23 cellular contexts compared by ENCODE assay signal in the genomic region with DNA sequence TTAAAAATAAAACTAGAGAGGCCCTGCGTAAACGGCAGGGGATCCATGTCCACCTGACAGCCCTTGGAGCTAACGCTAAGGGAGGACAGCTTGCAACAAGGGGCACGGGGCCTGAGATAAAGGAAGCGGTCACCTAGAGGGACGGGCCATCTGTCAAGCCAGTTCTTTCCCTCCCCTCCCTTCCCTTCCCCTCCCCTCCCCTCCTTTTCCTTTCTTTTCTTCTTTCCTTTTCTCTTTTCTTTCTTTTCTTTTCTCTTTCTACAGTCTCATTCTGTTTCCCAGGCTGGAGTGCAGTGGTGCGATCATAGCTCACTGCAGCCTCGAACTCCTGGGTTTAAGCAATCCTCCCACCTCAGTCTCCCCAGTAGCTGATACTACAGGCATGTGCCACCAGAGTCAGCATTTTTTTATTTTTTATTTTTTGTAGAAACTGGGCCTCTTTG. TPM values are rescaled to one million over a fixed set of nuclear protein-coding genes. Genes with fewer than 3 reads are reported as not detected.
DNase-seq lines count a peak whose midpoint lies in the region; TF ChIP-seq lines count a peak whose summit lies in the region.
"Had no signal": no experiment of that assay in that cellular context is flagged by ENCODE, and none has a peak within 500 bp of the region (broad histone marks: within the 10 kb centered on the region; RNA-seq: fewer than 3 reads in every experiment).

No MANE protein-coding gene starts in this region.

- H3K4me3 Mint-ChIP-seq in endodermal cell (peak overlapping the region; percentile 22), mesothelial cell of epicardium (peak overlapping the region; percentile 15)
- H3K4me3 Mint-ChIP-seq: activated CD4-positive, alpha-beta T cell treated with anti-CD3 and anti-CD28 coated beads for 36 hours; activated naive CD8-positive, alpha-beta T cell treated with anti-CD3 and anti-CD28 coated beads, Interleukin-2, amount 50 U/mL, for 24 hours; CD4-positive, CD25-positive, alpha-beta regulatory T cell; stimulated activated naive CD8-positive, alpha-beta T cell treated with anti-CD3 and anti-CD28 coated beads, Interleukin-15, Interleukin-2, amounts not matched to agents 100 ng/mL and 50 ng/mL, for 24 hours had no signal

- H3K9ac ChIP-seq in endodermal cell (ENCODE audit: extremely low read depth, low read length, poor library complexity, severe bottlenecking): no peak overlapping the region

- H3K4me1 Mint-ChIP-seq in endodermal cell (peaks cover 22% of the 10 kb centered on the region), mesothelial cell of epicardium (peaks cover 51% of the 10 kb centered on the region)
- H3K4me1 Mint-ChIP-seq: activated CD4-positive, alpha-beta T cell treated with anti-CD3 and anti-CD28 coated beads for 36 hours had no signal

- H3K79me2 ChIP-seq in osteoblast (ENCODE audit: insufficient read depth, low read length): no peaks in the 10 kb centered on the region

- H3K36me3 ChIP-seq in endodermal cell (ENCODE audit: control insufficient read depth, insufficient read depth, low read length) (no peaks in the 10 kb centered on the region), osteoblast (ENCODE audit: insufficient read depth, low read length) (no peaks in the 10 kb centered on the region)

- H3K9me3 ChIP-seq in endodermal cell (ENCODE audit: control insufficient read depth, low read length): peaks cover 34% of the 10 kb centered on the region
- peaks cover 2% of the 10 kb centered on the region for H3K9me3 ChIP-seq in osteoblast (ENCODE audit: low read depth, low read length)

- H3K4me3 ChIP-seq in endodermal cell (ENCODE audit: low read length) (no peak overlapping the region), osteoblast (ENCODE audit: insufficient read depth, low read length) (no peak overlapping the region)

- TF ChIP-seq CTCF in endodermal cell (conservative IDR thresholded peaks at IDR 0.05) (no peak), mesothelial cell of epicardium (IDR thresholded peaks at IDR 0.05; ENCODE audit: unreplicated experiment) (no peak), osteoblast (IDR thresholded peaks at IDR 0.05; ENCODE audit: extremely low read depth, low read depth, low read length) (no peak)

- H3K36me3 Mint-ChIP-seq in endodermal cell (ENCODE audit: low read depth): peaks cover 5% of the 10 kb centered on the region
- H3K36me3 Mint-ChIP-seq in mesothelial cell of epicardium: peaks cover 18% of the 10 kb centered on the region
- H3K36me3 Mint-ChIP-seq: CD4-positive, CD25-positive, alpha-beta regulatory T cell had no signal

- H2AFZ ChIP-seq in osteoblast (ENCODE audit: low read length): no peak overlapping the region

- H3K27me3 Mint-ChIP-seq in endodermal cell (ENCODE audit: insufficient read depth) (peaks cover 12% of the 10 kb centered on the region), mesothelial cell of epicardium (ENCODE audit: low read depth) (no peaks in the 10 kb centered on the region)
- H3K27me3 Mint-ChIP-seq: activated naive CD8-positive, alpha-beta T cell treated with anti-CD3 and anti-CD28 coated beads, Interleukin-2, amount 50 U/mL, for 24 hours; CD4-positive, CD25-positive, alpha-beta regulatory T cell; stimulated activated naive CD8-positive, alpha-beta T cell treated with anti-CD3 and anti-CD28 coated beads, Interleukin-15, Interleukin-2, amounts not matched to agents 100 ng/mL and 50 ng/mL, for 24 hours had no signal

- no peak overlapping the region for H3K27ac Mint-ChIP-seq in endodermal cell
- H3K27ac Mint-ChIP-seq in mesothelial cell of epicardium: peak overlapping the region; percentile 54
- H3K27ac Mint-ChIP-seq: activated CD4-positive, alpha-beta T cell treated with anti-CD3 and anti-CD28 coated beads for 36 hours; activated naive CD8-positive, alpha-beta T cell treated with anti-CD3 and anti-CD28 coated beads, Interleukin-2, amount 50 U/mL, for 24 hours; CD4-positive, CD25-positive, alpha-beta regulatory T cell; stimulated activated naive CD8-positive, alpha-beta T cell treated with anti-CD3 and anti-CD28 coated beads, Interleukin-15, Interleukin-2, amounts not matched to agents 100 ng/mL and 50 ng/mL, for 24 hours had no signal

- H3K4me1 ChIP-seq in endodermal cell (ENCODE audit: control insufficient read depth, insufficient read depth, low read length): peaks cover 8% of the 10 kb centered on the region
- H3K4me1 ChIP-seq in osteoblast (ENCODE audit: insufficient read depth, low read length): peaks cover 2% of the 10 kb centered on the region

- no peaks in the 10 kb centered on the region for H4K20me1 ChIP-seq in osteoblast (ENCODE audit: insufficient read depth, low read length)

- H3K27ac ChIP-seq in endodermal cell (ENCODE audit: low read depth, low read length): no peak overlapping the region
- no peak overlapping the region for H3K27ac ChIP-seq in osteoblast (ENCODE audit: low read depth, low read length)

- no peak overlapping the region for H3K4me2 ChIP-seq in osteoblast (ENCODE audit: insufficient read depth, low read length)

- WGBS in endodermal cell (ENCODE audit: insufficient coverage in 1 of 2, insufficient read length in 1 of 2), 2 experiments: 62 to 64% methylated on average over 5 to 8 of the region's 8 CpGs

- DNase-seq in CMK (ENCODE audit: low read depth): peak; percentile 32
- peak; percentile 26 for DNase-seq in HuH-7 (ENCODE audit: low spot score)
- DNase-seq in endodermal cell: no peak
- DNase-seq in mesothelial cell of epicardium (ENCODE audit: low spot score in 2 of 2, unreplicated experiment in 2 of 2): no peak
- DNase-seq in Ammon's horn (ENCODE audit: low spot score): no peak
- DNase-seq in effector CD8-positive, alpha-beta T cell (lab: John Stamatoyannopoulos, UW): no peak
- DNase-seq in osteoblast (ENCODE audit: insufficient read length, low spot score, missing footprints): no peak
- no peak for DNase-seq in NCI-H345 (lab: John Stamatoyannopoulos, UW)
- DNase-seq: activated CD4-positive, alpha-beta T cell treated with anti-CD3 and anti-CD28 coated beads for 36 hours; activated naive CD8-positive, alpha-beta T cell treated with anti-CD3 and anti-CD28 coated beads, Interleukin-2, amount 50 U/mL, for 24 hours; CD4-positive, CD25-positive, alpha-beta regulatory T cell; DND-41; glutamatergic neuron; islet precursor cell; Karpas-422; midbrain; NCI-H1048; NCI-H524 treated with DMSO at 0.1 percent for 48 hours had no signal

- H3K9me3 Mint-ChIP-seq in endodermal cell: peaks cover 25% of the 10 kb centered on the region
- H3K9me3 Mint-ChIP-seq in mesothelial cell of epicardium: peaks cover 28% of the 10 kb centered on the region

- H3K27me3 ChIP-seq in endodermal cell (ENCODE audit: control insufficient read depth, insufficient read depth, low read length, poor library complexity, severe bottlenecking): no peaks in the 10 kb centered on the region
- no peaks in the 10 kb centered on the region for H3K27me3 ChIP-seq in osteoblast (ENCODE audit: insufficient read depth, low read length)

RNA-seq across cellular contexts. Expression of a gene that starts 34.5 kb away (rescaled TPM):
- total RNA-seq in endodermal cell: not detected
- not detected for polyA plus RNA-seq in endodermal cell (2013, experiment 1 of 2)
- polyA plus RNA-seq in endodermal cell (2013, experiment 2 of 2): not detected
- 0.07 to 0.13 TPM (median 0.11 TPM) in 3 replicates for total RNA-seq in mesothelial cell of epicardium
- total RNA-seq in osteoblast: under 0.01 TPM in 1 of 2 replicates, not detected in the other
- total RNA-seq: activated CD4-positive, alpha-beta T cell treated with anti-CD3 and anti-CD28 coated beads for 36 hours; bronchial epithelial cell; CD4-positive, CD25-positive, alpha-beta regulatory T cell; H4; sciatic nerve; ureter had no signal
- polyA plus RNA-seq: CD4-positive, CD25-positive, alpha-beta regulatory T cell had no signal

Comparison
In these comparisons a context has a peak if more than half of its experiments do, and no peak if none do; other contexts are left out.
1. DNase-seq: peak in CMK (single experiment) and HuH-7 (single experiment); none in endodermal cell (single experiment), mesothelial cell of epicardium (0 of 2), Ammon's horn (single experiment), effector CD8-positive, alpha-beta T cell (single experiment), osteoblast (single experiment) and NCI-H345 (single experiment).